Comparison of ENCODE assay signal across 1 cellular context in the genomic region with DNA sequence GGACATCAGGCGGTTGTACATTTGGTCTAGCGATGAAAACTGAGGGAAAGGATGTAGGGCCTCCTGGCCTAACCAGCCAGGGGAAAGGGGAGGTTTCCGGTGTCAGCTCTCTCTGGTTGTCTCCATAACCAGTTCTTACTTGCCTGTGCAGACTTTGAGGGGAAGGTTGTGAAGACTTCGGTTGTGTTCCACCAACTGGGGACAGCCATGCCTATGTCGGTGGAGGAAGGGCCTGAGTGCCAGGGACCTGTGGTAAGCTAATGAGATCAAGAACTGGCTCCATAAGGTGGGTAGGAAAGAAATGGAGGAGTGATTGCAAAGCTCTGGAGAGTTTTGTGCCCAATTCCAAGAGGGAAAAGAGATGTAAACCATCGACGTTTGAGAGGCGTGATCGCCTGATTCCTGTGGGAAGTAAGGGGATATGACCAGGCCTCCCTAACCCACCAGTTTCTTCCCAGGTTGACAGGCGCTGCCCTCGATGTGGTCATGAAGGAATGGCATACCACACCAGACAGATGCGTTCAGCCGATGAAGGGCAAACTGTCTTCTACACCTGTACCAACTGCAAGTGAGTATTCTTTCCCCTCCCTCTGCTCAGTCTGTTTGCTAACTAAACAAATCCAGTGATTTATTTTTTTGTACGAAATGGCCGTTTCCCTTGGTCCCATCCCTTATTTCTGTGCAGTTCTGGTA.
TF ChIP-seq lines count a peak whose summit lies in the region.

No MANE protein-coding gene starts in this region.

TF ChIP-seq in GM12878, 131 proteins besides CTCF, POLR2A, EP300 and RAD21 (continued from another document):
- TF ChIP-seq, protein P1, sequence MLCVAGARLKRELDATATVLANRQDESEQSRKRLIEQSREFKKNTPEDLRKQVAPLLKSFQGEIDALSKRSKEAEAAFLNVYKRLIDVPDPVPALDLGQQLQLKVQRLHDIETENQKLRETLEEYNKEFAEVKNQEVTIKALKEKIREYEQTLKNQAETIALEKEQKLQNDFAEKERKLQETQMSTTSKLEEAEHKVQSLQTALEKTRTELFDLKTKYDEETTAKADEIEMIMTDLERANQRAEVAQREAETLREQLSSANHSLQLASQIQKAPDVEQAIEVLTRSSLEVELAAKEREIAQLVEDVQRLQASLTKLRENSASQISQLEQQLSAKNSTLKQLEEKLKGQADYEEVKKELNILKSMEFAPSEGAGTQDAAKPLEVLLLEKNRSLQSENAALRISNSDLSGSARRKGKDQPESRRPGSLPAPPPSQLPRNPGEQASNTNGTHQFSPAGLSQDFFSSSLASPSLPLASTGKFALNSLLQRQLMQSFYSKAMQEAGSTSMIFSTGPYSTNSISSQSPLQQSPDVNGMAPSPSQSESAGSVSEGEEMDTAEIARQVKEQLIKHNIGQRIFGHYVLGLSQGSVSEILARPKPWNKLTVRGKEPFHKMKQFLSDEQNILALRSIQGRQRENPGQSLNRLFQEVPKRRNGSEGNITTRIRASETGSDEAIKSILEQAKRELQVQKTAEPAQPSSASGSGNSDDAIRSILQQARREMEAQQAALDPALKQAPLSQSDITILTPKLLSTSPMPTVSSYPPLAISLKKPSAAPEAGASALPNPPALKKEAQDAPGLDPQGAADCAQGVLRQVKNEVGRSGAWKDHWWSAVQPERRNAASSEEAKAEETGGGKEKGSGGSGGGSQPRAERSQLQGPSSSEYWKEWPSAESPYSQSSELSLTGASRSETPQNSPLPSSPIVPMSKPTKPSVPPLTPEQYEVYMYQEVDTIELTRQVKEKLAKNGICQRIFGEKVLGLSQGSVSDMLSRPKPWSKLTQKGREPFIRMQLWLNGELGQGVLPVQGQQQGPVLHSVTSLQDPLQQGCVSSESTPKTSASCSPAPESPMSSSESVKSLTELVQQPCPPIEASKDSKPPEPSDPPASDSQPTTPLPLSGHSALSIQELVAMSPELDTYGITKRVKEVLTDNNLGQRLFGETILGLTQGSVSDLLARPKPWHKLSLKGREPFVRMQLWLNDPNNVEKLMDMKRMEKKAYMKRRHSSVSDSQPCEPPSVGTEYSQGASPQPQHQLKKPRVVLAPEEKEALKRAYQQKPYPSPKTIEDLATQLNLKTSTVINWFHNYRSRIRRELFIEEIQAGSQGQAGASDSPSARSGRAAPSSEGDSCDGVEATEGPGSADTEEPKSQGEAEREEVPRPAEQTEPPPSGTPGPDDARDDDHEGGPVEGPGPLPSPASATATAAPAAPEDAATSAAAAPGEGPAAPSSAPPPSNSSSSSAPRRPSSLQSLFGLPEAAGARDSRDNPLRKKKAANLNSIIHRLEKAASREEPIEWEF (IDR thresholded peaks at IDR 0.05; ENCODE audit: insufficient replicate concordance, low read depth, low read length), result no peak
- TF ChIP-seq CREB1 (IDR thresholded peaks at IDR 0.05; ENCODE audit: low read depth) (no peak), TARDBP (IDR thresholded peaks at IDR 0.05; ENCODE audit: borderline replicate concordance) (no peak)
